Comparison of ENCODE assay signal across 27 cellular contexts in the genomic region with DNA sequence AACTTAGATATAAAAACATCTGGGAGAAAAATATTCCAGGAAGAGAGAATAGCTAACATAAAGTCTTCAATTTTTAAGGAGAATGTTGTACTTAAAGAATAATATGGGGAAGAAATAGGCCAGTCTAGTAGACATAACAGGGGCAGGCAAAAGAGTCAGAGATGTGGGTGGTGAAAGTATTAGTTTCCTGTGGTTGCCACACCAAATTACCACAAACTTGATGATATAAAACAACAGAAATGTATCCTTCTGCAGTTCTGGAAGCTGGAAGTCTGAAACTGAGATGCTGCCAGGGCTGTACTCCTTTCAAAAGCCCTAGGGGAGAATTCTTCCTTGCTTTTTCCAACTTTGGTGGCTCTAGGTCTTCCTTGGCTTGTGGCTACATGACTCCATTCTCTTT.
"Had no signal": no experiment of that assay in that cellular context is flagged by ENCODE, and none has a peak within 500 bp of the region (broad histone marks: within the 10 kb centered on the region; RNA-seq: fewer than 3 reads in every experiment).

No MANE protein-coding gene starts in this region.

- H3K4me1 ChIP-seq: SJCRH30 had no signal

- H3K27me3 ChIP-seq: SJCRH30 had no signal

- H3K27ac ChIP-seq: SJCRH30, SK-N-MC, WERI-Rb-1 had no signal

- H3K9me3 ChIP-seq: SJCRH30 had no signal

- H3K36me3 ChIP-seq: SJCRH30, WERI-Rb-1 had no signal

- H3K4me3 ChIP-seq: SJCRH30, SK-N-MC had no signal

- DNase-seq: activated CD4-positive, alpha-beta memory T cell treated with anti-CD3 and anti-CD28 coated beads, Interleukin-2, amount 10 ng/mL, durations not matched to agents 7 days and 5 days; activated CD4-positive, alpha-beta T cell treated with anti-CD3 and anti-CD28 coated beads for 1 hour; activated CD4-positive, alpha-beta T cell treated with anti-CD3 and anti-CD28 coated beads for 48 hours; activated CD4-positive, CD25-positive, alpha-beta regulatory T cell; activated CD8-positive, alpha-beta memory T cell treated with anti-CD3 and anti-CD28 coated beads for 24 hours; activated CD8-positive, alpha-beta memory T cell treated with anti-CD3 and anti-CD28 coated beads, Interleukin-2, amount 10 ng/mL, durations not matched to agents 7 days and 5 days; activated CD8-positive, alpha-beta memory T cell treated with anti-CD3 and anti-CD28 coated beads, Interleukin-2, amount 50 U/mL, for 48 hours; activated effector memory CD4-positive, alpha-beta T cell treated with Interleukin-2 at 50 U/mL for 16 hours; activated naive CD4-positive, alpha-beta T cell treated with anti-CD3 and anti-CD28 coated beads, Interleukin-2, amount 10 ng/mL, durations not matched to agents 7 days and 5 days; activated naive CD8-positive, alpha-beta T cell treated with anti-CD3 and anti-CD28 coated beads, Interleukin-2, amount 50 U/mL, for 24 hours; activated T-cell treated with anti-CD3 and anti-CD28 coated beads, Interleukin-2, amount 50 U/mL, for 48 hours; anterior cingulate cortex; central memory CD4-positive, alpha-beta T cell; Kasumi-1; KG1; NCI-H1105; NCI-H1436; NCI-H1694; NCI-H2029; NCI-H345; NCI-H524 treated with DMSO at 0.1 percent for 48 hours; SHP77; SJCRH30; T1000; WERI-Rb-1 had no signal

- ATAC-seq: activated CD8-positive, alpha-beta memory T cell treated with anti-CD3 and anti-CD28 coated beads, Interleukin-2, amount 10 ng/mL, durations not matched to agents 7 days and 5 days; activated naive CD8-positive, alpha-beta T cell treated with anti-CD3 and anti-CD28 coated beads, Interleukin-2, amount 50 U/mL, for 24 hours; Panc1 had no signal
